ENCODE assay signal across 11 cellular contexts in genomic region chr4:26073886-26074560, GRCh38.
DNase-seq lines count a peak whose midpoint lies in the region; ATAC-seq and TF ChIP-seq lines count a peak whose summit lies in the region.
"Had no signal": no experiment of that assay in that cellular context is flagged by ENCODE, and none has a peak within 500 bp of the region (broad histone marks: within the 10 kb centered on the region; RNA-seq: fewer than 3 reads in every experiment).

No MANE protein-coding gene starts in this region.

- no peaks in the 10 kb centered on the region for H3K27me3 Mint-ChIP-seq in T-helper 2 cell treated with Interferon-gamma antibody and Interleukin-4, amounts not matched to agents 5 μg/mL and 100 μg/mL, for 36 hours (ENCODE audit: low read depth)
- H3K27me3 Mint-ChIP-seq in central memory CD8-positive, alpha-beta T cell: no peaks in the 10 kb centered on the region
- no peaks in the 10 kb centered on the region for H3K27me3 Mint-ChIP-seq in osteocyte (ENCODE audit: unreplicated experiment)

- no peak for TF ChIP-seq CTCF in osteocyte (IDR thresholded peaks at IDR 0.05)

- peak overlapping the region; percentile 46 for H3K4me3 Mint-ChIP-seq in T-helper 2 cell treated with Interferon-gamma antibody and Interleukin-4, amounts not matched to agents 5 μg/mL and 100 μg/mL, for 36 hours
- H3K4me3 Mint-ChIP-seq in central memory CD8-positive, alpha-beta T cell: no peak overlapping the region
- H3K4me3 Mint-ChIP-seq in osteocyte (ENCODE audit: unreplicated experiment): no peak overlapping the region
- H3K4me3 Mint-ChIP-seq: endodermal cell, GM23338 had no signal

- H3K4me1 Mint-ChIP-seq in T-helper 2 cell treated with Interferon-gamma antibody and Interleukin-4, amounts not matched to agents 5 μg/mL and 100 μg/mL, for 36 hours (ENCODE audit: low read depth): peaks cover 60% of the 10 kb centered on the region
- H3K4me1 Mint-ChIP-seq in central memory CD8-positive, alpha-beta T cell: peaks cover 30% of the 10 kb centered on the region
- H3K4me1 Mint-ChIP-seq in osteocyte (ENCODE audit: unreplicated experiment): no peaks in the 10 kb centered on the region
- H3K4me1 Mint-ChIP-seq: endodermal cell had no signal

- ATAC-seq in central memory CD8-positive, alpha-beta T cell (replicated peaks; ENCODE audit: extremely low read depth, poor library complexity, severe bottlenecking): no peak
- ATAC-seq in HG02571 (IDR thresholded peaks at IDR 0.05; ENCODE audit: unreplicated experiment) (no peak), GM18502 (IDR thresholded peaks at IDR 0.05; ENCODE audit: poor library complexity, unreplicated experiment) (no peak)
- ATAC-seq: GM23338 had no signal

- peak overlapping the region; percentile 91 for H3K27ac Mint-ChIP-seq in T-helper 2 cell treated with Interferon-gamma antibody and Interleukin-4, amounts not matched to agents 5 μg/mL and 100 μg/mL, for 36 hours
- peak overlapping the region; percentile 7 for H3K27ac Mint-ChIP-seq in central memory CD8-positive, alpha-beta T cell (ENCODE audit: low read depth)
- H3K27ac Mint-ChIP-seq in osteocyte (ENCODE audit: unreplicated experiment): no peak overlapping the region
- H3K27ac Mint-ChIP-seq: endodermal cell, GM23338 had no signal

- peaks cover 25% of the 10 kb centered on the region for H3K36me3 Mint-ChIP-seq in T-helper 2 cell treated with Interferon-gamma antibody and Interleukin-4, amounts not matched to agents 5 μg/mL and 100 μg/mL, for 36 hours (ENCODE audit: low read depth)
- peaks cover 2% of the 10 kb centered on the region for H3K36me3 Mint-ChIP-seq in central memory CD8-positive, alpha-beta T cell (ENCODE audit: insufficient read depth)
- H3K36me3 Mint-ChIP-seq in osteocyte (ENCODE audit: unreplicated experiment): no peaks in the 10 kb centered on the region

- peak; percentile 58 for DNase-seq in activated CD4-positive, alpha-beta T cell treated with anti-CD3 and anti-CD28 coated beads for 48 hours
- no peak for DNase-seq in activated CD4-positive, alpha-beta T cell treated with anti-CD3 and anti-CD28 coated beads, Interleukin-2, amount 50 U/mL, for 1 hour
- peak; percentile 69 for DNase-seq in T-helper 2 cell treated with Interferon-gamma antibody and Interleukin-4, amounts not matched to agents 5 μg/mL and 100 μg/mL, for 36 hours (ENCODE audit: low spot score)
- no peak for DNase-seq in central memory CD8-positive, alpha-beta T cell (ENCODE audit: low spot score in 2 of 2)
- peak; percentile 67 for DNase-seq in stimulated activated CD4-positive, alpha-beta T cell treated with anti-CD3 and anti-CD28 coated beads, Interleukin-4, amount 100 ng/mL, for 24 hours
- no peak for DNase-seq in osteocyte (ENCODE audit: extremely low spot score, unreplicated experiment)
- DNase-seq: endodermal cell, foreskin fibroblast had no signal

- H3K9me3 Mint-ChIP-seq in T-helper 2 cell treated with Interferon-gamma antibody and Interleukin-4, amounts not matched to agents 5 μg/mL and 100 μg/mL, for 36 hours: peaks cover 19% of the 10 kb centered on the region
- H3K9me3 Mint-ChIP-seq in central memory CD8-positive, alpha-beta T cell: no peaks in the 10 kb centered on the region
- H3K9me3 Mint-ChIP-seq in osteocyte (ENCODE audit: unreplicated experiment): peaks cover 16% of the 10 kb centered on the region

Comparison
In these comparisons a context has a peak if more than half of its experiments do, and no peak if none do; other contexts are left out.
1. DNase-seq: peak in activated CD4-positive, alpha-beta T cell treated with anti-CD3 and anti-CD28 coated beads for 48 hours (single experiment), T-helper 2 cell treated with Interferon-gamma antibody and Interleukin-4, amounts not matched to agents 5 μg/mL and 100 μg/mL, for 36 hours (single experiment) and stimulated activated CD4-positive, alpha-beta T cell treated with anti-CD3 and anti-CD28 coated beads, Interleukin-4, amount 100 ng/mL, for 24 hours (single experiment); none in activated CD4-positive, alpha-beta T cell treated with anti-CD3 and anti-CD28 coated beads, Interleukin-2, amount 50 U/mL, for 1 hour (single experiment), central memory CD8-positive, alpha-beta T cell (0 of 2) and osteocyte (single experiment).